ENCODE assay signal across 10 cellular contexts in the genomic region with DNA sequence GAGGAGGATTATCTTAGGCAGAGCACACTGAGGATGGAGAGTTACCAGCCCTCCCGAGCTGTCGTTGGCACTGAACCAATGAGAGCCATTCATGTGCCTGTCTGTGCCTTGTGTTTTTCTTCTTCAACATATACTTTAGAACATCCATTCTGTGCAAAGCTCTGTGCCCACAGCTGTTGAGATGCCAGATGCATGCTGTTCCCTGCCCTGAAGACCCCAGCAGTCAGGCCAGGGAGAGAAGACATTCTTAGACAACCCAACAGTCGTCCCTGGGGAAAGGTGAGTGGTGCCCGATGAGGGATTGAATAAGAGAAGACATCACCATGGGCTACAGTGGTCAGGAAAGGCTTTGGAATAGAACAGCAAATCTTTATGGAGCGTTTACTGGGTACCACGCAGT.
DNase-seq lines count a peak whose midpoint lies in the region; ATAC-seq and FAIRE-seq lines count a peak whose summit lies in the region.
"Had no signal": no experiment of that assay in that cellular context is flagged by ENCODE, and none has a peak within 500 bp of the region (broad histone marks: within the 10 kb centered on the region; RNA-seq: fewer than 3 reads in every experiment).

No MANE protein-coding gene starts in this region.

- H3K4me3 ChIP-seq in iPS-18a (ENCODE audit: low read length) = peak overlapping the region; percentile 50
- no peak overlapping the region for H3K4me3 ChIP-seq in small intestine (ENCODE audit: low read depth in 1 of 2, low read length in 2 of 2)

- WGBS in small intestine, 3 donors = 88 to 92% (median 88%) methylated on average over 6 of the region's 6 CpGs

- ATAC-seq in activated CD4-positive, alpha-beta T cell treated with anti-CD3 and anti-CD28 coated beads for 36 hours = no peak
- ATAC-seq in T-helper 17 cell (no peak), GM21717 (IDR thresholded peaks at IDR 0.05; ENCODE audit: unreplicated experiment) (no peak), HG03159 (IDR thresholded peaks at IDR 0.05; ENCODE audit: unreplicated experiment) (no peak)

- no peak for DNase-seq in activated CD4-positive, alpha-beta T cell treated with anti-CD3 and anti-CD28 coated beads for 36 hours
- DNase-seq in activated CD4-positive, alpha-beta T cell treated with anti-CD3 and anti-CD28 coated beads, Interleukin-2, amount 50 U/mL, for 48 hours = no peak
- DNase-seq in T-helper 17 cell (no peak), small intestine (no peak)
- no peak for DNase-seq in activated CD4-positive, alpha-beta T cell treated with anti-CD3 and anti-CD28 coated beads, Interleukin-2, amount 50 U/mL, for 1 hour

- H3K27me3 Mint-ChIP-seq in activated CD4-positive, alpha-beta T cell treated with anti-CD3 and anti-CD28 coated beads for 36 hours = no peaks in the 10 kb centered on the region
- H3K27me3 Mint-ChIP-seq in T-helper 17 cell = no peaks in the 10 kb centered on the region

- no peaks in the 10 kb centered on the region for H3K36me3 ChIP-seq in iPS-18a (ENCODE audit: control insufficient read depth, low read depth, low read length)
- H3K36me3 ChIP-seq in small intestine (ENCODE audit: control insufficient read depth in 2 of 2, insufficient read depth in 2 of 2, low read length in 2 of 2) = no peaks in the 10 kb centered on the region
- H3K36me3 ChIP-seq: cardiac muscle cell, pancreas had no signal

- H3K4me1 Mint-ChIP-seq in activated CD4-positive, alpha-beta T cell treated with anti-CD3 and anti-CD28 coated beads for 36 hours = peaks cover 7% of the 10 kb centered on the region
- H3K4me1 Mint-ChIP-seq in T-helper 17 cell = no peaks in the 10 kb centered on the region

- H3K9me3 Mint-ChIP-seq in activated CD4-positive, alpha-beta T cell treated with anti-CD3 and anti-CD28 coated beads for 36 hours (ENCODE audit: low read depth) = no peaks in the 10 kb centered on the region

- no peaks in the 10 kb centered on the region for H3K36me3 Mint-ChIP-seq in activated CD4-positive, alpha-beta T cell treated with anti-CD3 and anti-CD28 coated beads for 36 hours (ENCODE audit: low read depth)
- no peaks in the 10 kb centered on the region for H3K36me3 Mint-ChIP-seq in T-helper 17 cell (ENCODE audit: low read depth)

- intact Hi-C loops in activated CD4-positive, alpha-beta T cell treated with anti-CD3 and anti-CD28 coated beads for 36 hours (cut with DNase I, micrococcal nuclease) = loop anchor here in 1 of 2 experiments (1.0 kb wide), 1 partner anchor 116 kb away; no protein-coding TSS in a partner anchor

- FAIRE-seq in small intestine (lab: Jason Lieb, UNC) = no peak
- FAIRE-seq: pancreas had no signal

- no peaks in the 10 kb centered on the region for H3K4me1 ChIP-seq in iPS-18a (ENCODE audit: control insufficient read depth, low read depth, low read length)
- no peaks in the 10 kb centered on the region for H3K4me1 ChIP-seq in small intestine (ENCODE audit: control insufficient read depth in 2 of 2, insufficient read depth in 1 of 2, low read depth in 1 of 2, low read length in 1 of 2)
- H3K4me1 ChIP-seq: pancreas had no signal

- H3K9me3 ChIP-seq in T-helper 17 cell (ENCODE audit: control insufficient read depth, low read length, poor library complexity, severe bottlenecking) (peaks cover 3% of the 10 kb centered on the region), iPS-18a (ENCODE audit: control insufficient read depth, low read depth, low read length) (no peaks in the 10 kb centered on the region), small intestine (ENCODE audit: control insufficient read depth, low read depth) (no peaks in the 10 kb centered on the region)
- H3K9me3 ChIP-seq: pancreas had no signal

- H3K27ac ChIP-seq in iPS-18a (ENCODE audit: low read length) (no peak overlapping the region), small intestine (ENCODE audit: low read depth in 1 of 2, low read length in 1 of 2) (peak overlapping the region; percentile 50 to 53)
- H3K27ac ChIP-seq: cardiac muscle cell had no signal

- POLR2A ChIA-PET in activated CD4-positive, alpha-beta T cell treated with anti-CD3 and anti-CD28 coated beads for 36 hours (lab: Charles Lee) = no interaction called here

- H3K27me3 ChIP-seq in iPS-18a (ENCODE audit: control insufficient read depth, insufficient read depth, low read length) = no peaks in the 10 kb centered on the region
- H3K27me3 ChIP-seq in small intestine (ENCODE audit: control insufficient read depth in 2 of 2, insufficient read depth in 2 of 2, low read length in 2 of 2) = no peaks in the 10 kb centered on the region
- H3K27me3 ChIP-seq: cardiac muscle cell, pancreas had no signal

- CTCF ChIA-PET in activated CD4-positive, alpha-beta T cell treated with anti-CD3 and anti-CD28 coated beads for 36 hours (lab: Charles Lee) = interaction anchor here (1.0 kb wide), 1 partner anchor 27 kb away, joined by 3 read pairs; no protein-coding TSS in a partner anchor

- H3K9ac ChIP-seq in iPS-18a (ENCODE audit: low read length) = no peak overlapping the region

- H3K27ac Mint-ChIP-seq in activated CD4-positive, alpha-beta T cell treated with anti-CD3 and anti-CD28 coated beads for 36 hours = peak overlapping the region; percentile 83
- H3K27ac Mint-ChIP-seq in T-helper 17 cell = peak overlapping the region; percentile 95

- H3K4me3 Mint-ChIP-seq in activated CD4-positive, alpha-beta T cell treated with anti-CD3 and anti-CD28 coated beads for 36 hours = peak overlapping the region; percentile 79
- H3K4me3 Mint-ChIP-seq in T-helper 17 cell = peak overlapping the region; percentile 93
